Comparison of ENCODE assay signal across 8 cellular contexts in genomic region chr9:99106044-99106375, GRCh38.
DNase-seq lines count a peak whose midpoint lies in the region; ATAC-seq lines count a peak whose summit lies in the region.

No MANE protein-coding gene starts in this region.

- H3K4me1 Mint-ChIP-seq in stimulated activated naive CD8-positive, alpha-beta T cell treated with anti-CD3 and anti-CD28 coated beads, Interleukin-15, Interleukin-2, amounts not matched to agents 100 ng/mL and 50 ng/mL, for 24 hours (ENCODE audit: low read depth) = peaks cover 65% of the 10 kb centered on the region

- DNase-seq in stimulated activated naive CD8-positive, alpha-beta T cell treated with anti-CD3 and anti-CD28 coated beads, Interleukin-15, Interleukin-2, amounts not matched to agents 100 U/mL and 50 U/mL, for 24 hours = no peak
- no peak for DNase-seq in caudate nucleus (lab: John Stamatoyannopoulos, UW)
- no peak for DNase-seq in stimulated activated CD4-positive, alpha-beta T cell treated with anti-CD3 and anti-CD28 coated beads, Interleukin-4, amount 100 ng/mL, for 24 hours

- peak overlapping the region; percentile 86 for H3K4me3 Mint-ChIP-seq in stimulated activated naive CD8-positive, alpha-beta T cell treated with anti-CD3 and anti-CD28 coated beads, Interleukin-15, Interleukin-2, amounts not matched to agents 100 ng/mL and 50 ng/mL, for 24 hours

- peaks cover 0 to 3% of the 10 kb centered on the region in 2 donors for H3K27me3 ChIP-seq in mucosa of rectum (ENCODE audit: control insufficient read depth in 2 of 2, insufficient read depth in 2 of 2, low read length in 2 of 2)

- H3K36me3 ChIP-seq in mucosa of rectum (ENCODE audit: control insufficient read depth in 2 of 2, insufficient read depth in 2 of 2, low read length in 2 of 2) = no peaks in the 10 kb centered on the region

- ATAC-seq in stimulated activated naive CD8-positive, alpha-beta T cell treated with anti-CD3 and anti-CD28 coated beads, Interleukin-15, Interleukin-2, amounts not matched to agents 100 U/mL and 50 U/mL, for 24 hours = no peak
- ATAC-seq in GM21447 (IDR thresholded peaks at IDR 0.05; ENCODE audit: unreplicated experiment) = no peak
- no peak for ATAC-seq in GM18867 (IDR thresholded peaks at IDR 0.05; ENCODE audit: unreplicated experiment)
- no peak for ATAC-seq in HG02610 (IDR thresholded peaks at IDR 0.05; ENCODE audit: unreplicated experiment)

- H3K27me3 Mint-ChIP-seq in stimulated activated naive CD8-positive, alpha-beta T cell treated with anti-CD3 and anti-CD28 coated beads, Interleukin-15, Interleukin-2, amounts not matched to agents 100 ng/mL and 50 ng/mL, for 24 hours = no peaks in the 10 kb centered on the region

- H3K9me3 ChIP-seq in mucosa of rectum (ENCODE audit: control insufficient read depth in 2 of 2, low read length in 2 of 2) = no peaks in the 10 kb centered on the region

- peak overlapping the region; percentile 85 for H3K27ac Mint-ChIP-seq in stimulated activated naive CD8-positive, alpha-beta T cell treated with anti-CD3 and anti-CD28 coated beads, Interleukin-15, Interleukin-2, amounts not matched to agents 100 ng/mL and 50 ng/mL, for 24 hours

- peak overlapping the region; percentile 66 to 75 for H3K9ac ChIP-seq in mucosa of rectum (ENCODE audit: low read depth in 1 of 2, low read length in 2 of 2)

- H3K36me3 Mint-ChIP-seq in stimulated activated naive CD8-positive, alpha-beta T cell treated with anti-CD3 and anti-CD28 coated beads, Interleukin-15, Interleukin-2, amounts not matched to agents 100 ng/mL and 50 ng/mL, for 24 hours (ENCODE audit: low read depth) = no peaks in the 10 kb centered on the region

- H3K9me3 Mint-ChIP-seq in stimulated activated naive CD8-positive, alpha-beta T cell treated with anti-CD3 and anti-CD28 coated beads, Interleukin-15, Interleukin-2, amounts not matched to agents 100 ng/mL and 50 ng/mL, for 24 hours = no peaks in the 10 kb centered on the region

- peaks cover 4 to 16% of the 10 kb centered on the region in 2 donors for H3K4me1 ChIP-seq in mucosa of rectum (ENCODE audit: control insufficient read depth in 2 of 2, insufficient read depth in 2 of 2, low read length in 2 of 2)

- H3K27ac ChIP-seq in caudate nucleus (ENCODE audit: low read depth, low read length) (peak overlapping the region; percentile 52), mucosa of rectum (ENCODE audit: low read depth in 2 of 2, low read length in 2 of 2) (peak overlapping the region; percentile 81 to 86)

- peak overlapping the region; percentile 60 to 74 for H3K4me3 ChIP-seq in mucosa of rectum (ENCODE audit: low read length in 2 of 2)
